In the genomic region with DNA sequence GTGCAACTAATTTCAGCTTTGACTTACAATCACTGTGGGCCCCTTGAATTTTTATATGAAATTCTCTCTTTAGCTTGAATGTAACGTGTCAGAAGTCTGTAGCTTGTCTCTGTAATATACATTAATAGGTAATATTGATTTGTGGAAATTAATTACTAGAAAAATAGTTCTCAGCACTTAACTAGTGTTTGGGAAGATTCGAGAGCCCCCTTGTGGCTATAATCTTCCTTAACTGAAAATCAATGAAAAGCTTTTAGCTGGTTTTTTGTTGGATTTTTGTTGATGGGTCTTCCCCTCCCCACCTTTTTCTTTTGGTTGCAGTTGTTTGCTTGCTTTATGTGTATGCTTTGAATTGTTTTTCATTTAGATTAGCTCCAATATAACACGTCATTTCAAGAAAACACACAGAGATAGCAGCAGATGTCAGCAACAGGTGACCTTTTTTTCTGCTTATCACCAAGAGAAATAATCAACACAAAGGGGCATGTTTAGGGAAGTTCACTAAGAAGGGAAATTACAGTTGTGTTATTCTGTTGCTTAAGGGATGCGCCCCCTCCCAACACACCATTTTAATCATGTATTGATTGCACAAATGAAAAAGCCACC, we compare ENCODE assay signal across 8 cellular contexts.
DNase-seq lines count a peak whose midpoint lies in the region; ATAC-seq and TF ChIP-seq lines count a peak whose summit lies in the region.

No MANE protein-coding gene starts in this region.

- H3K9me3 ChIP-seq in esophagus muscularis mucosa (no peaks in the 10 kb centered on the region), psoas muscle (no peaks in the 10 kb centered on the region)

- peak; percentile 56 for TF ChIP-seq CTCF in GM13977 (IDR thresholded peaks at IDR 0.05; ENCODE audit: extremely low read depth, insufficient read depth, missing control alignments)
- peak; percentile 38 to 46 (median 45) for TF ChIP-seq CTCF in esophagus muscularis mucosa (IDR thresholded peaks at IDR 0.05)
- TF ChIP-seq CTCF in psoas muscle (IDR thresholded peaks at IDR 0.05): peak; percentile 39

- no peaks in the 10 kb centered on the region for H3K27me3 Mint-ChIP-seq in activated naive CD8-positive, alpha-beta T cell treated with anti-CD3 and anti-CD28 coated beads for 36 hours

- H3K4me3 ChIP-seq in esophagus muscularis mucosa (no peak overlapping the region), psoas muscle (no peak overlapping the region)

- in situ Hi-C loops in GM13977 (cut with MboI; ENCODE audit: low pct_unique_long_range_greater_than_20kb, low sequenced_read_pairs, unreplicated experiment): no loop called here

- H3K4me1 ChIP-seq in esophagus muscularis mucosa (peaks cover 0 to 9% (median 8%) of the 10 kb centered on the region in 4 donors), psoas muscle (no peaks in the 10 kb centered on the region)

- H3K27ac ChIP-seq in esophagus muscularis mucosa (replicated peaks in 1 of 4) (no peak overlapping the region), psoas muscle (no peak overlapping the region)

- no peak for TF ChIP-seq POLR2A in esophagus muscularis mucosa (IDR thresholded peaks at IDR 0.05; ENCODE audit: low read depth)

- intact Hi-C loops in esophagus muscularis mucosa (cut with DNase I) (no loop called here), psoas muscle (cut with DNase I) (loop anchor here (10.0 kb wide), 1 partner anchor 793 kb away; no protein-coding TSS in a partner anchor)

- H3K27me3 ChIP-seq in esophagus muscularis mucosa (no peaks in the 10 kb centered on the region), psoas muscle (ENCODE audit: insufficient read depth in 3 of 3, low read length in 2 of 3) (no peaks in the 10 kb centered on the region)

- H3K4me3 Mint-ChIP-seq in activated naive CD8-positive, alpha-beta T cell treated with anti-CD3 and anti-CD28 coated beads for 36 hours: no peak overlapping the region

- TF ChIP-seq EP300 in esophagus muscularis mucosa (IDR thresholded peaks at IDR 0.05): no peak

- H3K9me3 Mint-ChIP-seq in activated naive CD8-positive, alpha-beta T cell treated with anti-CD3 and anti-CD28 coated beads for 36 hours: peaks cover 4% of the 10 kb centered on the region

- DNase-seq in GM13977 (ENCODE audit: low spot score) (no peak), NCI-H69 (lab: John Stamatoyannopoulos, UW) (peak; percentile 34), esophagus muscularis mucosa (ENCODE audit: extremely low spot score) (no peak), psoas muscle (no peak), NCI-H2196 (lab: John Stamatoyannopoulos, UW; ENCODE audit: unreplicated experiment) (no peak)
- no peak for DNase-seq in activated naive CD4-positive, alpha-beta T cell treated with Interleukin-2 at 50 U/mL for 16 hours
- DNase-seq in activated naive CD8-positive, alpha-beta T cell treated with anti-CD3 and anti-CD28 coated beads for 36 hours: no peak

- no peak overlapping the region for H3K27ac Mint-ChIP-seq in activated naive CD8-positive, alpha-beta T cell treated with anti-CD3 and anti-CD28 coated beads for 36 hours

- H3K36me3 Mint-ChIP-seq in activated naive CD8-positive, alpha-beta T cell treated with anti-CD3 and anti-CD28 coated beads for 36 hours: no peaks in the 10 kb centered on the region

- no peaks in the 10 kb centered on the region for H3K4me1 Mint-ChIP-seq in activated naive CD8-positive, alpha-beta T cell treated with anti-CD3 and anti-CD28 coated beads for 36 hours

- 28% methylated on average over 4 of the region's 4 CpGs for WGBS in esophagus muscularis mucosa
- WGBS in psoas muscle, 3 donors: 23 to 28% (median 25%) methylated on average over 4 of the region's 4 CpGs

- H3K36me3 ChIP-seq in esophagus muscularis mucosa: no peaks in the 10 kb centered on the region
- no peaks in the 10 kb centered on the region for H3K36me3 ChIP-seq in psoas muscle (ENCODE audit: insufficient read depth in 1 of 2, low read depth in 1 of 2)

- ATAC-seq in psoas muscle: peak in 1 of 4 donors; percentile 30
- no peak for ATAC-seq in HG03378 (IDR thresholded peaks at IDR 0.05; ENCODE audit: unreplicated experiment)
